ENCODE assay signal across 8 cellular contexts in genomic region chr3:172039352-172040077, GRCh38. TPM values are rescaled to one million over a fixed set of nuclear protein-coding genes. Genes with fewer than 3 reads are reported as not detected.
DNase-seq lines count a peak whose midpoint lies in the region; ATAC-seq and TF ChIP-seq lines count a peak whose summit lies in the region.

TSS of gene FNDC3B (plus strand) at chr3:172039578. CDS start at chr3:172112480, 72,902 bp downstream.

- CTCF ChIA-PET in activated CD4-positive, alpha-beta T cell treated with anti-CD3 and anti-CD28 coated beads for 36 hours (lab: Charles Lee) = interaction anchor here (0.7 to 1.7 kb wide), 5 partner anchors 49 to 302 kb away, joined by 3 to 7 read pairs (median 4); no protein-coding TSS in a partner anchor

- H3K4me1 Mint-ChIP-seq in activated CD4-positive, alpha-beta T cell treated with anti-CD3 and anti-CD28 coated beads for 36 hours = peaks cover 24% of the 10 kb centered on the region

- no peaks in the 10 kb centered on the region for H3K27me3 ChIP-seq in layer of hippocampus (ENCODE audit: control insufficient read depth, insufficient read depth, low read length)

- H3K27ac Mint-ChIP-seq in activated CD4-positive, alpha-beta T cell treated with anti-CD3 and anti-CD28 coated beads for 36 hours = peak within 1 kb of the TSS; percentile 88

- no peak for TF ChIP-seq CTCF in choroid plexus epithelial cell (conservative IDR thresholded peaks at IDR 0.05; ENCODE audit: low read depth, low read length)

- peak; percentile 84 for TF ChIP-seq POLR2A in GM19193 (IDR thresholded peaks at IDR 0.05; ENCODE audit: extremely low read depth, insufficient read depth, insufficient read length)

- peak within 1 kb of the TSS; percentile 91 for H3K4me3 ChIP-seq in choroid plexus epithelial cell (ENCODE audit: low read depth, low read length)

- DNase-seq in AML-193 (lab: John Stamatoyannopoulos, UW) = peak; percentile 96 to 97
- peak; percentile 92 to 96 for DNase-seq in NCI-H524 (lab: John Stamatoyannopoulos, UW)
- DNase-seq in activated CD4-positive, alpha-beta T cell treated with anti-CD3 and anti-CD28 coated beads for 36 hours = peak; percentile 95
- DNase-seq in choroid plexus epithelial cell (ENCODE audit: low read depth) = peak; percentile 97
- DNase-seq in stimulated activated CD4-positive, alpha-beta T cell treated with anti-CD3 and anti-CD28 coated beads, Interleukin-1b, Interleukin-23, amount 100 ng/mL, for 4 hours (ENCODE audit: low read depth in 2 of 2) = peak; percentile 85 to 86

- no peaks in the 10 kb centered on the region for H3K9me3 Mint-ChIP-seq in activated CD4-positive, alpha-beta T cell treated with anti-CD3 and anti-CD28 coated beads for 36 hours (ENCODE audit: low read depth)

- intact Hi-C loops in activated CD4-positive, alpha-beta T cell treated with anti-CD3 and anti-CD28 coated beads for 36 hours (cut with DNase I, micrococcal nuclease) = loop anchor here (1.0 to 5.0 kb wide), 5 partner anchors 68 to 708 kb away; no protein-coding TSS in a partner anchor

- peaks cover 2% of the 10 kb centered on the region for H3K27me3 Mint-ChIP-seq in activated CD4-positive, alpha-beta T cell treated with anti-CD3 and anti-CD28 coated beads for 36 hours

- peak within 1 kb of the TSS; percentile 87 for H3K27ac ChIP-seq in layer of hippocampus (ENCODE audit: low read depth, low read length)

- peak within 1 kb of the TSS; percentile 86 for H3K4me3 Mint-ChIP-seq in activated CD4-positive, alpha-beta T cell treated with anti-CD3 and anti-CD28 coated beads for 36 hours

- POLR2A ChIA-PET in activated CD4-positive, alpha-beta T cell treated with anti-CD3 and anti-CD28 coated beads for 36 hours (lab: Charles Lee) = interaction anchor here (0.6 to 1.0 kb wide), 3 partner anchors 68 to 276 kb away, joined by 3 to 5 read pairs (median 3); no protein-coding TSS in a partner anchor

- peaks cover 1% of the 10 kb centered on the region for H3K36me3 Mint-ChIP-seq in activated CD4-positive, alpha-beta T cell treated with anti-CD3 and anti-CD28 coated beads for 36 hours (ENCODE audit: low read depth)

- ATAC-seq in HG03439 (IDR thresholded peaks at IDR 0.05; ENCODE audit: unreplicated experiment) = peak; percentile 61
- ATAC-seq in activated CD4-positive, alpha-beta T cell treated with anti-CD3 and anti-CD28 coated beads for 36 hours = peak; percentile 93

RNA-seq across cellular contexts. Expression of gene FNDC3B, which starts in this region (rescaled TPM):
- 10 to 100 TPM; 10.5 to 14.2 TPM for total RNA-seq in activated CD4-positive, alpha-beta T cell treated with anti-CD3 and anti-CD28 coated beads for 36 hours

Comparison
In these comparisons a context has a peak if more than half of its experiments do, and no peak if none do; other contexts are left out.
1. Peak in every context shown above with its lines: DNase-seq, ATAC-seq, H3K4me3 ChIP-seq and H3K27ac ChIP-seq.